8 cellular contexts compared by ENCODE assay signal in the genomic region with DNA sequence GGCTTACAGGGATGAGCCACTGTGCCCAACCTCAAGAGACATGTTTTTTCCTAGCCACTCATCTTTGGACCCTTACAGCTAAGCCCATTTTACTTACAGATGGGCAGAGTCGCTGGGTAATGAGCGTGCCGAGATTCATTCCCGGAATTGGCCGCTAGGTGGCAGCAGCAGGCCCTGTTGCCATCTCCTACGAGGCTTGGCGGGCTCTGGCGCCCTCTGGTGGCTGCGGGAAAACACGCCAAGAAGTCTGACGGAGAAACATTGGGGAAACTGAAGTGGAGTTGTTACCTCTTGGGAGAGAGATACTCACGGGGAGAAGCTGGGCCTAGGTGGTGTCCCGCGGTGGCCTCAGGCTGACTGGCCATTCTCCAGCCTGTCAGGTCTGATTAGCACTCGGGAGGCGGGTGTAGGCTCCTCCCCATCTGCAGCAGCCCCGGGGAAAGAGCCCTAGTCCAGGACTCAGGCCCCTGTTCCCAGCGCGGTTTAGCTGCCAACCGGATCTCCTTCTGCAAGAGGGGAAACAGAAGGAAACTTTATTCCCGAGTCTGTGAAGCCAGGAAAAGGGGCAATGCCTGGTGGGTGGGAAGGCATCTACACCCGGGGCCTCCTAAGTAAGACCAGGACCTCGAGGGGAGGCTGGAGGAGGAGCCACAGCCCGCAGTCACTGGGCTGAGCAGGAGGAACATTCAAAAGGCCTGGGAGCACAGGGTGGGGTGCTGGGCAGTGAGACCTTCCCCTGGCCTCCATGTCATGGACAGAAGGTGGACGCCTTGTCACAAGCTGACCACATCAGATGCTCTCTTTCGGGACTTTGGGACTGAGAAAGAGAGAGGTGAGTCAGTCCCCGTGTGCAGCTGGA. TPM values are rescaled to one million over a fixed set of nuclear protein-coding genes. Genes with fewer than 3 reads are reported as not detected.
DNase-seq lines count a peak whose midpoint lies in the region; ATAC-seq and TF ChIP-seq lines count a peak whose summit lies in the region.

No MANE protein-coding gene starts in this region.

- no peaks in the 10 kb centered on the region for H3K27me3 ChIP-seq in Peyer's patch

- TF ChIP-seq CTCF in Peyer's patch (IDR thresholded peaks at IDR 0.05), result peak; percentile 100

- H3K27ac ChIP-seq in Peyer's patch, result peak overlapping the region in 2 of 4 donors; percentile 10 to 16

- H3K36me3 ChIP-seq in Peyer's patch, result peaks cover 0 to 26% (median 0%) of the 10 kb centered on the region in 3 donors

- peak in 1 of 2 donors; percentile 44 for TF ChIP-seq POLR2A in Peyer's patch (IDR thresholded peaks at IDR 0.05)

- DNase-seq in A172 (ENCODE audit: low spot score) (peak; percentile 84), Kasumi-1 (lab: John Stamatoyannopoulos, UW) (peak; percentile 81 to 84), Peyer's patch (peak; percentile 89 to 98 (median 97)), myocyte (ENCODE audit: low read depth) (peak; percentile 90)
- DNase-seq in activated T-cell treated with anti-CD3 and anti-CD28 coated beads, Interleukin-2, amount 50 U/mL, for 1 hour, result peak; percentile 98
- peak; percentile 97 for DNase-seq in stimulated activated CD8-positive, alpha-beta memory T cell treated with anti-CD3 and anti-CD28 coated beads, Interleukin-7, amount 100 ng/mL, for 24 hours (ENCODE audit: low read depth)

- no peak overlapping the region for H3K4me3 ChIP-seq in Peyer's patch

- H3K9me3 ChIP-seq in Peyer's patch, result no peaks in the 10 kb centered on the region

- H3K4me1 ChIP-seq in Peyer's patch, result peaks cover 0 to 26% (median 10%) of the 10 kb centered on the region in 4 donors

- ATAC-seq in GM18867 (IDR thresholded peaks at IDR 0.05; ENCODE audit: unreplicated experiment) (peak; percentile 45), esophagus mucosa (peak; percentile 73)

RNA-seq across cellular contexts. Expression of a gene that starts 9.7 kb away (rescaled TPM):
- 84.2 and 87.7 TPM in 2 replicates for total RNA-seq in A172 (2014; rRNA removed; shearing (Covaris generic))
- 100 to 1,000 TPM; 123 to 193 (median 168) TPM for total RNA-seq in Peyer's patch
- 52.0 TPM for total RNA-seq in esophagus mucosa
- total RNA-seq in myocyte, result 65.9 and 68.6 TPM in 2 replicates
- polyA plus RNA-seq in myocyte (2012), result 60.2 TPM

RNA-seq across cellular contexts. Expression of a gene that starts 31.4 kb away (rescaled TPM):
- 0.14 and 1.1 TPM in 2 replicates for total RNA-seq in A172 (2014; rRNA removed; shearing (Covaris generic))
- 100 to 1,000 TPM in 1 of 4 donors, 10 to 100 TPM in 2, 1 to 10 TPM in 1; 1.9 to 191 (median 37.1) TPM for total RNA-seq in Peyer's patch
- 525 TPM for total RNA-seq in esophagus mucosa
- total RNA-seq in myocyte, result not detected in 2 replicates
- not detected for polyA plus RNA-seq in myocyte (2012)

RNA-seq across cellular contexts. Expression of a gene that starts 42.2 kb away (rescaled TPM):
- total RNA-seq in A172 (2014; rRNA removed; shearing (Covaris generic)), result 146 and 238 TPM in 2 replicates
- 10 to 100 TPM; 38.8 to 93.7 (median 70.2) TPM for total RNA-seq in Peyer's patch
- total RNA-seq in esophagus mucosa, result 56.1 TPM
- total RNA-seq in myocyte, result 286 and 586 TPM in 2 replicates
- polyA plus RNA-seq in myocyte (2012), result 116 TPM

RNA-seq across cellular contexts. Expression of a gene that starts 49.8 kb away (rescaled TPM):
- total RNA-seq in A172 (2014; rRNA removed; shearing (Covaris generic)), result 27.8 and 32.7 TPM in 2 replicates
- total RNA-seq in Peyer's patch (10 to 100 TPM; 18.2 to 44.1 (median 28.2) TPM), esophagus mucosa (15.2 TPM), myocyte (36.5 and 46.1 TPM in 2 replicates)
- 19.5 TPM for polyA plus RNA-seq in myocyte (2012)

RNA-seq across cellular contexts. Expression of a gene that starts 50.7 kb away (rescaled TPM):
- 14.1 and 15.7 TPM in 2 replicates for total RNA-seq in A172 (2014; rRNA removed; shearing (Covaris generic))
- 10 to 100 TPM in 2 of 4 donors, 1 to 10 TPM in 2; 7.4 to 26.1 (median 11.8) TPM for total RNA-seq in Peyer's patch
- 7.1 TPM for total RNA-seq in esophagus mucosa
- total RNA-seq in myocyte, result 9.9 and 12.3 TPM in 2 replicates
- 11.2 TPM for polyA plus RNA-seq in myocyte (2012)
